Comparison of ENCODE assay signal across 8 cellular contexts in the genomic region with DNA sequence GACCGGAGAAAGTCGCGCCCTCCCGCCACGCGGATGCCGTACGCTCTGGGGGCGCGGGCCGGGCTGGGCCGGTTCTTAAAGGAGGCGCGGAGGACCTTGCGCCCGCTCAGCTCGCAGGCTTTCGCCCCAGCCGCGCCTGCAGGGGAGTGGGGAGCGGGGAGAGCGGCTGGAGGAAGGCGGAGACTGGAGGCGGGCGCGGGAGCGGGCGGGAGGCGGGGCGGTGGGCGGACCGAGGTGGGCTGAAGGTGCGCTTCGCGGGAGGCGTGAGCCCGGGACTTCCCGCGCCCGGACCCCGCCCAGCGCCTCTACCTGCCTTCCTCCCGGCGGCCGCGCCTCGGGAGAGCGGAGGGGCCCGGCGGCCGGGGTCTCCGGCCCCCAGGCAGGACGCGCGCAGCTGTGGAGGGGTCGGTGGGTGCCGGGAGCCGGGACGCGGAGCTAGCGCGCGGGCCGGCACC. TPM values are rescaled to one million over a fixed set of nuclear protein-coding genes. Genes with fewer than 3 reads are reported as not detected.
DNase-seq lines count a peak whose midpoint lies in the region; ATAC-seq and TF ChIP-seq lines count a peak whose summit lies in the region.

A gene (minus strand): TSS at position 148 of the 455 bp plus-strand sequence. CDS start 422 bp downstream, outside the sequence.

- H3K4me3 ChIP-seq in IMR-90 (ENCODE audit: insufficient read depth, low read depth, low read length): 0 out of 2 replicates have a peak within 1 kb of the TSS, but pooled peaks have one; percentile 8

- H3K56ac ChIP-seq in IMR-90 (ENCODE audit: extremely low read depth, insufficient read depth, low read length): no peak within 1 kb of the TSS

- no peaks in the 10 kb centered on the region for H3K9me1 ChIP-seq in IMR-90 (ENCODE audit: insufficient read depth, low read length)

- no peak within 1 kb of the TSS for H4K8ac ChIP-seq in IMR-90 (ENCODE audit: low read depth in 2 of 2, low read length in 2 of 2)

- H2AK9ac ChIP-seq in IMR-90 (replicated peaks; ENCODE audit: low read depth, low read length, poor library complexity): peak within 1 kb of the TSS; percentile 72

- H3K4me1 ChIP-seq in IMR-90 (ENCODE audit: control insufficient read depth, insufficient read depth, low read length): peaks cover 2% of the 10 kb centered on the region; the same call in 1 of the 2 replicates

- in situ Hi-C loops in IMR-90 (cut with MboI; ENCODE audit: low sequenced_read_pairs): loop anchor here (25.0 kb wide), 1 partner anchor 104 kb away; no protein-coding TSS in a partner anchor

- H2AK5ac ChIP-seq in IMR-90 (ENCODE audit: low read depth, low read length): no peak within 1 kb of the TSS

- CTCF ChIA-PET in IMR-90 (lab: Yijun Ruan, JAX): interaction anchor here (0.6 to 1.7 kb wide), 7 partner anchors 10 to 124 kb away, joined by 3 to 5 read pairs (median 4); no protein-coding TSS in a partner anchor

- BruUV-seq in IMR-90 (replicated peaks; lab: Mats Ljungman, UMichigan): no TSS peak

- H3K27me3 ChIP-seq in IMR-90 (ENCODE audit: control insufficient read depth, insufficient read depth, low read length): peaks cover 84% of the 10 kb centered on the region

- H3K18ac ChIP-seq in IMR-90 (ENCODE audit: low read depth, low read length): no peak within 1 kb of the TSS

- H4K20me1 ChIP-seq in IMR-90 (ENCODE audit: insufficient read depth, low read length): 0 out of 2 replicates have a peak, but pooled peaks cover 4% of the 10 kb centered on the region

- peak within 1 kb of the TSS; percentile 91 for H2AFZ ChIP-seq in IMR-90 (replicated peaks; ENCODE audit: low read length, poor library complexity)

- peak; percentile 45 for ATAC-seq in GM21360 (IDR thresholded peaks at IDR 0.05; ENCODE audit: unreplicated experiment)
- ATAC-seq in IMR-90 (ENCODE audit: low read depth): peak; percentile 57

- no peak for TF ChIP-seq RAD21 in IMR-90 (IDR thresholded peaks at IDR 0.05; ENCODE audit: low read length)

- H3K4me2 ChIP-seq in IMR-90 (ENCODE audit: low read depth, low read length): peak within 1 kb of the TSS; percentile 91

- H4K5ac ChIP-seq in IMR-90 (ENCODE audit: low read depth, low read length): no peak within 1 kb of the TSS

- no peak for TF ChIP-seq CTCF in IMR-90 (conservative IDR thresholded peaks at IDR 0.05; ENCODE audit: low read depth, low read length)

- no peak within 1 kb of the TSS for H3K4ac ChIP-seq in IMR-90 (ENCODE audit: low read depth, low read length)

- H3K9me3 ChIP-seq in IMR-90 (ENCODE audit: control insufficient read depth, insufficient read depth, low read length): no peaks in the 10 kb centered on the region; the same call in 1 of the 2 replicates

- H3K23ac ChIP-seq in IMR-90 (ENCODE audit: low read depth, low read length): no peak within 1 kb of the TSS; the same call in none of the 2 replicates

- H2BK20ac ChIP-seq in IMR-90 (ENCODE audit: low read depth, low read length): no peak within 1 kb of the TSS

- H3K9ac ChIP-seq in IMR-90 (ENCODE audit: low read depth, low read length): no peak within 1 kb of the TSS

- POLR2A ChIA-PET in IMR-90 (lab: Charles Lee; ENCODE audit: unreplicated experiment): no interaction called here

- no peaks in the 10 kb centered on the region for H3K36me3 ChIP-seq in IMR-90 (ENCODE audit: control insufficient read depth, insufficient read depth, low read length)

- no peak within 1 kb of the TSS for H3K27ac ChIP-seq in IMR-90 (ENCODE audit: insufficient read depth, low read length)

- no peak within 1 kb of the TSS for H2BK120ac ChIP-seq in IMR-90 (ENCODE audit: low read depth, low read length)

- dilution Hi-C loops in IMR-90 (cut with HindIII; ENCODE audit: low sequenced_read_pairs, unreplicated experiment): no loop called here

- H3K14ac ChIP-seq in IMR-90 (replicated peaks; ENCODE audit: low read depth, low read length): no peak within 1 kb of the TSS

- DNase-seq in COLO668 (lab: John Stamatoyannopoulos, UW; ENCODE audit: unreplicated experiment) (peak; percentile 60), IMR-90 (no peak), dermis blood vessel endothelial cell (peak; percentile 39), mucosa of gallbladder (ENCODE audit: low spot score) (peak; percentile 67), SHP77 treated with DMSO at 0.1 percent for 48 hours (lab: John Stamatoyannopoulos, UW) (no peak)
- DNase-seq in activated CD4-positive, alpha-beta T cell treated with anti-CD3 and anti-CD28 coated beads for 48 hours: peak; percentile 76
- DNase-seq in stimulated activated CD8-positive, alpha-beta memory T cell treated with anti-CD3 and anti-CD28 coated beads, Interleukin-7, amount 100 ng/mL, for 24 hours (ENCODE audit: low read depth): peak; percentile 49

- TF ChIP-seq POLR2A in IMR-90 (IDR thresholded peaks at IDR 0.05; ENCODE audit: low read depth, low read length): no peak

- 0% methylated on average over 17 of the region's 64 CpGs; no CpG with 5 or more reads in 1 of the 2 experiments for WGBS in IMR-90 (ENCODE audit: extremely low coverage in 2 of 2, insufficient read length in 1 of 2), 2 experiments

- no peak within 1 kb of the TSS for H2BK15ac ChIP-seq in IMR-90 (ENCODE audit: low read depth, low read length)

- H4K91ac ChIP-seq in IMR-90 (ENCODE audit: insufficient read depth, low read depth, low read length): no peak within 1 kb of the TSS

- no peaks in the 10 kb centered on the region for H3K79me1 ChIP-seq in IMR-90 (ENCODE audit: low read depth in 1 of 2, low read length in 2 of 2)

- intact Hi-C loops in IMR-90 (cut with micrococcal nuclease): no loop called here

- H2BK5ac ChIP-seq in IMR-90 (ENCODE audit: low read depth, low read length, poor library complexity, severe bottlenecking): no peak within 1 kb of the TSS

TF ChIP-seq in IMR-90, 13 proteins besides CTCF, POLR2A, EP300 and RAD21:
- no peak for TF ChIP-seq NFE2L2 (IDR thresholded peaks at IDR 0.05; ENCODE audit: low read depth, low read length)
- TF ChIP-seq BHLHE40 (IDR thresholded peaks at IDR 0.05; ENCODE audit: low read depth, low read length): no peak
- no peak for TF ChIP-seq MAZ (IDR thresholded peaks at IDR 0.05; ENCODE audit: borderline replicate concordance, low read depth, low read length)
- TF ChIP-seq, protein P1, sequence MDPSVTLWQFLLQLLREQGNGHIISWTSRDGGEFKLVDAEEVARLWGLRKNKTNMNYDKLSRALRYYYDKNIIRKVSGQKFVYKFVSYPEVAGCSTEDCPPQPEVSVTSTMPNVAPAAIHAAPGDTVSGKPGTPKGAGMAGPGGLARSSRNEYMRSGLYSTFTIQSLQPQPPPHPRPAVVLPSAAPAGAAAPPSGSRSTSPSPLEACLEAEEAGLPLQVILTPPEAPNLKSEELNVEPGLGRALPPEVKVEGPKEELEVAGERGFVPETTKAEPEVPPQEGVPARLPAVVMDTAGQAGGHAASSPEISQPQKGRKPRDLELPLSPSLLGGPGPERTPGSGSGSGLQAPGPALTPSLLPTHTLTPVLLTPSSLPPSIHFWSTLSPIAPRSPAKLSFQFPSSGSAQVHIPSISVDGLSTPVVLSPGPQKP (IDR thresholded peaks at IDR 0.05; ENCODE audit: borderline replicate concordance, low read depth, low read length): no peak
- no peak for TF ChIP-seq RCOR1 (IDR thresholded peaks at IDR 0.05; ENCODE audit: insufficient replicate concordance, low read length)
- no peak for TF ChIP-seq CEBPB (IDR thresholded peaks at IDR 0.05; ENCODE audit: low read depth, low read length)
- no peak for TF ChIP-seq MXI1 (IDR thresholded peaks at IDR 0.05; ENCODE audit: borderline replicate concordance, low read depth, low read length)
- no peak for TF ChIP-seq FOS (IDR thresholded peaks at IDR 0.05; ENCODE audit: low read depth, low read length)
- TF ChIP-seq SMC3 (IDR thresholded peaks at IDR 0.05; ENCODE audit: low read depth, low read length): no peak
- no peak for TF ChIP-seq MAFK (IDR thresholded peaks at IDR 0.05; ENCODE audit: low read depth, low read length)
- TF ChIP-seq, protein P2, sequence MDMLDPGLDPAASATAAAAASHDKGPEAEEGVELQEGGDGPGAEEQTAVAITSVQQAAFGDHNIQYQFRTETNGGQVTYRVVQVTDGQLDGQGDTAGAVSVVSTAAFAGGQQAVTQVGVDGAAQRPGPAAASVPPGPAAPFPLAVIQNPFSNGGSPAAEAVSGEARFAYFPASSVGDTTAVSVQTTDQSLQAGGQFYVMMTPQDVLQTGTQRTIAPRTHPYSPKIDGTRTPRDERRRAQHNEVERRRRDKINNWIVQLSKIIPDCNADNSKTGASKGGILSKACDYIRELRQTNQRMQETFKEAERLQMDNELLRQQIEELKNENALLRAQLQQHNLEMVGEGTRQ (IDR thresholded peaks at IDR 0.05; ENCODE audit: low read depth, low read length): no peak
- TF ChIP-seq CHD1 (IDR thresholded peaks at IDR 0.05; ENCODE audit: low read depth, low read length): no peak
- TF ChIP-seq RFX5 (IDR thresholded peaks at IDR 0.05; ENCODE audit: low read depth, low read length): no peak

RNA-seq across cellular contexts. Expression of the gene that starts here (rescaled TPM):
- total RNA-seq in IMR-90 (2012; rRNA removed) (not detected in 2 replicates), dermis blood vessel endothelial cell (0.05 and 0.17 TPM in 2 replicates), mucosa of gallbladder (0.95 TPM)
- not detected in 2 replicates for polyA plus RNA-seq in IMR-90 (2012; rRNA removed)
- polyA plus RNA-seq in IMR-90 (2012; cell fraction: cytosol; rRNA removed): not detected in 2 replicates
- 0.17 and 0.40 TPM in 2 replicates for polyA plus RNA-seq in IMR-90 (2012; cell fraction: nucleus; rRNA removed; ENCODE audit: low replicate concordance)

Comparison
In these comparisons a context has a peak if more than half of its experiments do, and no peak if none do; other contexts are left out.
1. Peak in ATAC-seq, H3K4me3 ChIP-seq and H3K4me2 ChIP-seq in IMR-90; RNA of the gene not detected or under 1 TPM.
2. Peak in DNase-seq in dermis blood vessel endothelial cell; RNA of the gene not detected or under 1 TPM.
3. Peak in DNase-seq in mucosa of gallbladder; RNA of the gene not detected or under 1 TPM.
4. DNase-seq: peak in COLO668 (single experiment), activated CD4-positive, alpha-beta T cell treated with anti-CD3 and anti-CD28 coated beads for 48 hours (single experiment) and stimulated activated CD8-positive, alpha-beta memory T cell treated with anti-CD3 and anti-CD28 coated beads, Interleukin-7, amount 100 ng/mL, for 24 hours (single experiment); none in IMR-90 (single experiment) and SHP77 treated with DMSO at 0.1 percent for 48 hours (single experiment).